9 cellular contexts compared by ENCODE assay signal in genomic region chr19:42023121-42023942, GRCh38. TPM values are rescaled to one million over a fixed set of nuclear protein-coding genes. Genes with fewer than 3 reads are reported as not detected.
DNase-seq lines count a peak whose midpoint lies in the region; ATAC-seq and TF ChIP-seq lines count a peak whose summit lies in the region.
"Had no signal": no experiment of that assay in that cellular context is flagged by ENCODE, and none has a peak within 500 bp of the region (broad histone marks: within the 10 kb centered on the region; RNA-seq: fewer than 3 reads in every experiment).

No MANE protein-coding gene starts in this region.

- H3K4me3 ChIP-seq in uterus, result no peak overlapping the region

- DNase-seq in Right ventricle myocardium superior, result no peak
- DNase-seq in left cardiac atrium, result no peak
- peak; percentile 48 for DNase-seq in NCI-H82 treated with DMSO at 0.1 percent for 48 hours (lab: John Stamatoyannopoulos, UW; ENCODE audit: unreplicated experiment)
- peak; percentile 30 for DNase-seq in dermis blood vessel endothelial cell
- DNase-seq in stimulated activated naive CD8-positive, alpha-beta T cell treated with anti-CD3 and anti-CD28 coated beads, Interleukin-15, Interleukin-2, amounts not matched to agents 100 U/mL and 50 U/mL, for 24 hours, result peak; percentile 36
- no peak for DNase-seq in uterus
- no peak for DNase-seq in NCI-H446 (lab: John Stamatoyannopoulos, UW)

- H3K9me3 ChIP-seq in uterus, result no peaks in the 10 kb centered on the region

- intact Hi-C loops in Right ventricle myocardium superior (cut with DNase I), result no loop called here
- intact Hi-C loops in left cardiac atrium (cut with DNase I), result no loop called here
- intact Hi-C loops in uterus (cut with DNase I; ENCODE audit: low total_unique reads), result no loop called here

- TF ChIP-seq POLR2A in uterus (IDR thresholded peaks at IDR 0.05), result no peak

- H3K27ac ChIP-seq in uterus, result no peak overlapping the region

- H3K36me3 ChIP-seq in uterus, result no peaks in the 10 kb centered on the region

- ATAC-seq in Right ventricle myocardium superior (ENCODE audit: poor library complexity), result peak; percentile 1
- no peak for ATAC-seq in left cardiac atrium
- ATAC-seq in stimulated activated naive CD8-positive, alpha-beta T cell treated with anti-CD3 and anti-CD28 coated beads, Interleukin-15, Interleukin-2, amounts not matched to agents 100 U/mL and 50 U/mL, for 24 hours, result no peak
- no peak for ATAC-seq in HG03342 (IDR thresholded peaks at IDR 0.05; ENCODE audit: unreplicated experiment)

- H3K4me1 ChIP-seq in uterus, result no peaks in the 10 kb centered on the region

- H3K27me3 ChIP-seq in uterus, result no peaks in the 10 kb centered on the region

- TF ChIP-seq CTCF in uterus (IDR thresholded peaks at IDR 0.05), result no peak

RNA-seq across cellular contexts. Expression of gene ATP1A3, which starts 29.3 kb away (rescaled TPM):
- total RNA-seq in Right ventricle myocardium superior, result 388 TPM
- total RNA-seq in left cardiac atrium, result 100 to 1,000 TPM; 235 to 274 TPM
- under 0.01 and 0.05 TPM in 2 replicates for total RNA-seq in dermis blood vessel endothelial cell
- total RNA-seq in uterus, result under 1 TPM in 1 of 4 donors, not detected in 3; 0.55 TPM
- total RNA-seq: skeletal muscle tissue had no signal

RNA-seq across cellular contexts. Expression of gene GRIK5, which starts 46.7 kb away (rescaled TPM):
- total RNA-seq in Right ventricle myocardium superior (4.0 TPM), left cardiac atrium (10 to 100 TPM; 12.0 to 12.6 TPM), dermis blood vessel endothelial cell (0.05 and 0.17 TPM in 2 replicates), uterus (10 to 100 TPM in 1 of 4 donors, 1 to 10 TPM in 2, not detected in 1; 5.6 to 17.8 (median 7.0) TPM)

RNA-seq across cellular contexts. Expression of gene ZNF574, which starts 52.6 kb away (rescaled TPM):
- 8.4 TPM for total RNA-seq in Right ventricle myocardium superior
- total RNA-seq in left cardiac atrium, result 1 to 10 TPM; 8.3 to 9.1 TPM
- total RNA-seq in dermis blood vessel endothelial cell, result 17.3 and 17.4 TPM in 2 replicates
- 10 to 100 TPM in 3 of 4 donors, 1 to 10 TPM in 1; 5.6 to 19.9 (median 14.1) TPM for total RNA-seq in uterus

Comparison
In these comparisons a context has a peak if more than half of its experiments do, and no peak if none do; other contexts are left out.
1. DNase-seq: peak in NCI-H82 treated with DMSO at 0.1 percent for 48 hours (single experiment), dermis blood vessel endothelial cell (single experiment) and stimulated activated naive CD8-positive, alpha-beta T cell treated with anti-CD3 and anti-CD28 coated beads, Interleukin-15, Interleukin-2, amounts not matched to agents 100 U/mL and 50 U/mL, for 24 hours (single experiment); none in Right ventricle myocardium superior (single experiment), left cardiac atrium (single experiment), uterus (0 of 2) and NCI-H446 (0 of 2).
2. RNA of gene ATP1A3, which starts 29.3 kb away (total RNA-seq): 388 TPM in Right ventricle myocardium superior (single experiment) and 235 to 274 TPM in left cardiac atrium; under 0.01 to 0.05 TPM in dermis blood vessel endothelial cell and 0.55 TPM in uterus; every median in the first group is over 100 times any median in the second.